Comparison of ENCODE assay signal across 8 cellular contexts in genomic region chr11:125123947-125124633, GRCh38. TPM values are rescaled to one million over a fixed set of nuclear protein-coding genes. Genes with fewer than 3 reads are reported as not detected.
A peak's percentile ranks its signal among the peaks of the same experiment; 100 is the strongest.
DNase-seq lines count a peak whose midpoint lies in the region; ATAC-seq, FAIRE-seq and TF ChIP-seq lines count a peak whose summit lies in the region.

No MANE protein-coding gene starts in this region.

- DNase-seq in AML-193 (lab: John Stamatoyannopoulos, UW), result peak; percentile 85 to 90
- DNase-seq in HK-2 (ENCODE audit: unreplicated experiment), result peak; percentile 19
- peak; percentile 66 for DNase-seq in RKO (ENCODE audit: low spot score)
- peak; percentile 52 for DNase-seq in bronchial epithelial cell (ENCODE audit: low read depth)
- DNase-seq in HepG2 (ENCODE audit: low spot score), result peak; percentile 73
- peak; percentile 74 for DNase-seq in stomach

- no peak overlapping the region for H3K27ac ChIP-seq in HepG2 (ENCODE audit: extremely low read length, insufficient read depth, low read length)
- peak overlapping the region; percentile 40 to 80 (median 52) for H3K27ac ChIP-seq in stomach

- H3K4me1 ChIP-seq in HepG2 (ENCODE audit: insufficient read depth, low read length) (peaks cover 16% of the 10 kb centered on the region), stomach (peaks cover 0 to 12% (median 9%) of the 10 kb centered on the region in 4 donors)

- WGBS in HepG2 (ENCODE audit: low lambda C conversion rate), result 29% methylated on average over 10 of the region's 10 CpGs
- 47 to 65% (median 52%) methylated on average over 10 of the region's 10 CpGs for WGBS in stomach, 5 donors

- H3K4me3 ChIP-seq in bronchial epithelial cell (ENCODE audit: low read depth, low read length) (no peak overlapping the region), HepG2 (replicated peaks in 1 of 3; ENCODE audit: insufficient read depth in 1 of 3, low read depth in 2 of 3, low read length in 3 of 3) (peak overlapping the region; percentile 48 to 55 (median 53); a peak in 5 of 6 replicates), stomach (peak overlapping the region in 2 of 4 donors; percentile 9 to 33)

- H3K9ac ChIP-seq in HepG2 (ENCODE audit: insufficient read depth, low read depth, low read length), result 0 out of 2 replicates have a peak overlapping the region, but pooled peaks have one; percentile 41

- intact Hi-C loops in HepG2 (cut with micrococcal nuclease; ENCODE audit: unreplicated experiment) (loop anchor here (1.0 kb wide), 2 partner anchors 13 to 33 kb away; partner anchors contain the start of gene TMEM218), stomach (cut with DNase I; ENCODE audit: low total_unique reads) (loop anchor here (10.0 kb wide), 1 partner anchor 169 kb away; the partner anchor contains the start of gene CCDC15)

- ATAC-seq in GM18858 (IDR thresholded peaks at IDR 0.05; ENCODE audit: unreplicated experiment) (peak; percentile 60), HepG2 (peak; percentile 99), GM19328 (IDR thresholded peaks at IDR 0.05; ENCODE audit: unreplicated experiment) (no peak)

- TF ChIP-seq RAD21 in HepG2 (CRISPR knock-in tag; IDR thresholded peaks at IDR 0.05), result no peak

- H4K20me1 ChIP-seq in HepG2 (ENCODE audit: insufficient read depth, low read length), result no peaks in the 10 kb centered on the region

- CTCF ChIA-PET in HepG2 (lab: Yijun Ruan, JAX; ENCODE audit: low intra/inter-chr PET ratio, low total read pairs), result interaction anchor here (1.1 to 1.3 kb wide), 3 partner anchors 13 to 162 kb away, joined by 3 to 9 read pairs (median 4); partner anchors contain the start of gene TMEM218

- no peak for TF ChIP-seq POLR2A in HepG2 (IDR thresholded peaks at IDR 0.05; ENCODE audit: insufficient read depth in 1 of 2, low read depth in 2 of 2, low read length in 2 of 2)
- no peak for TF ChIP-seq POLR2A in stomach (IDR thresholded peaks at IDR 0.05)

- peak overlapping the region; percentile 92 for H2AFZ ChIP-seq in HepG2 (ENCODE audit: low read length)

- H3K36me3 ChIP-seq in bronchial epithelial cell (ENCODE audit: control insufficient read depth, insufficient read depth, low read length) (no peaks in the 10 kb centered on the region), HepG2 (replicated peaks in 1 of 2; ENCODE audit: control insufficient read depth in 1 of 2, insufficient read depth in 2 of 2, low read length in 2 of 2) (no peaks in the 10 kb centered on the region), stomach (no peaks in the 10 kb centered on the region)

- peak overlapping the region; percentile 84 for H3K4me2 ChIP-seq in HepG2 (ENCODE audit: low read depth, low read length)

- TF ChIP-seq EP300 in HepG2 (IDR thresholded peaks at IDR 0.05; ENCODE audit: low read depth in 2 of 2, low read length in 2 of 2) (no peak), HepG2 (CRISPR knock-in tag; IDR thresholded peaks at IDR 0.05; ENCODE audit: borderline replicate concordance) (no peak), stomach (IDR thresholded peaks at IDR 0.05) (no peak)

- no peaks in the 10 kb centered on the region for H3K79me2 ChIP-seq in HepG2 (ENCODE audit: insufficient read depth, low read length)

- TF ChIP-seq CTCF in bronchial epithelial cell (IDR thresholded peaks at IDR 0.05; ENCODE audit: insufficient read depth, low read length, severe bottlenecking), result peak; percentile 43
- peak; percentile 75 for TF ChIP-seq CTCF in HepG2 (CRISPR knock-in tag; IDR thresholded peaks at IDR 0.05)
- peak in 5 of 7 experiments; percentile 19 to 65 (median 48) for TF ChIP-seq CTCF in stomach (IDR thresholded peaks at IDR 0.05)

- in situ Hi-C loops in HepG2 (cut with HindIII; ENCODE audit: extremely low pct_ligation_motif_present, low pct_unique_long_range_greater_than_20kb), result no loop called here

- POLR2A ChIA-PET in HepG2 (lab: Yijun Ruan, JAX), result interaction anchor here (0.6 to 2.2 kb wide), 7 partner anchors 10 to 779 kb away, joined by 3 to 36 read pairs (median 9); partner anchors contain the start of genes CCDC15, PUS3 and TMEM218

- FAIRE-seq in bronchial epithelial cell (lab: Jason Lieb, UNC), result no peak
- peak; percentile 91 for FAIRE-seq in HepG2 (lab: Jason Lieb, UNC)

- H3K27me3 ChIP-seq in bronchial epithelial cell (ENCODE audit: control insufficient read depth, insufficient read depth, low read length), result no peaks in the 10 kb centered on the region
- peaks cover 2 to 19% of the 10 kb centered on the region in 2 experiments; a peak in 2 of 5 replicates for H3K27me3 ChIP-seq in HepG2 (ENCODE audit: control insufficient read depth in 1 of 2, insufficient read depth in 2 of 2, low read length in 2 of 2)
- peaks cover 0 to 12% (median 10%) of the 10 kb centered on the region in 3 donors for H3K27me3 ChIP-seq in stomach

- BruUV-seq in HepG2 (replicated peaks; lab: Mats Ljungman, UMichigan), result no TSS peak

- H3K9me3 ChIP-seq in HepG2 (ENCODE audit: low read length) (no peaks in the 10 kb centered on the region), stomach (no peaks in the 10 kb centered on the region)

TF ChIP-seq in HepG2, 621 proteins besides CTCF, POLR2A, EP300 and RAD21 (continues in another document):
- TF ChIP-seq GFI1 (CRISPR knock-in tag; IDR thresholded peaks at IDR 0.05; ENCODE audit: borderline replicate concordance), result no peak
- TF ChIP-seq, protein P1, sequence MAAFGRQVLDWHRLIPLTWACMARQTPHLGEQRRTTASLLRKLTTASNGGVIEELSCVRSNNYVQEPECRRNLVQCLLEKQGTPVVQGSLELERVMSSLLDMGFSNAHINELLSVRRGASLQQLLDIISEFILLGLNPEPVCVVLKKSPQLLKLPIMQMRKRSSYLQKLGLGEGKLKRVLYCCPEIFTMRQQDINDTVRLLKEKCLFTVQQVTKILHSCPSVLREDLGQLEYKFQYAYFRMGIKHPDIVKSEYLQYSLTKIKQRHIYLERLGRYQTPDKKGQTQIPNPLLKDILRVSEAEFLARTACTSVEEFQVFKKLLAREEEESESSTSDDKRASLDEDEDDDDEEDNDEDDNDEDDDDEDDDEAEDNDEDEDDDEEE (CRISPR knock-in tag; IDR thresholded peaks at IDR 0.05), result no peak

RNA-seq across cellular contexts. Expression of gene TMEM218, which starts 12.7 kb away (rescaled TPM):
- total RNA-seq in bronchial epithelial cell, result 28.4 and 29.3 TPM in 2 replicates
- 14.0 and 14.2 TPM in 2 replicates for total RNA-seq in HepG2 (2016; rRNA removed; fragmentation: Illumina TruSeq; extraction: Trizol)
- total RNA-seq in HepG2 (2016; cell fraction: cytosol; rRNA removed; fragmentation: Illumina TruSeq; extraction: Trizol; ENCODE audit: low read depth), result 5.2 and 7.3 TPM in 2 replicates
- total RNA-seq in HepG2 (2016; cell fraction: insoluble cytoplasmic fraction; rRNA removed; fragmentation: Illumina TruSeq; extraction: Trizol), result 14.1 and 16.1 TPM in 2 replicates
- 11.0 and 12.9 TPM in 2 replicates for total RNA-seq in HepG2 (2016; cell fraction: membrane; rRNA removed; fragmentation: Illumina TruSeq; extraction: Trizol)
- 11.0 and 11.8 TPM in 2 replicates for total RNA-seq in HepG2 (2016; cell fraction: nucleus; rRNA removed; fragmentation: Illumina TruSeq; extraction: Trizol)
- 10.0 and 11.8 TPM in 2 replicates for polyA plus RNA-seq in HepG2 (2011; rRNA removed)
- 12.9 and 14.2 TPM in 2 replicates for polyA plus RNA-seq in HepG2 (2011; cell fraction: cytosol; rRNA removed)
- 12.0 TPM in 2 replicates for polyA plus RNA-seq in HepG2 (2011; cell fraction: nucleus; rRNA removed)
- polyA plus RNA-seq in HepG2 (2012), result 8.4 and 10.1 TPM in 2 replicates
- 4.6 and 6.0 TPM in 2 replicates for polyA plus RNA-seq in HepG2 (2016; cell fraction: cytosol; fragmentation: Illumina TruSeq; extraction: Trizol; ENCODE audit: low read depth)
- 12.6 and 16.7 TPM in 2 replicates for polyA plus RNA-seq in HepG2 (2016; cell fraction: insoluble cytoplasmic fraction; fragmentation: Illumina TruSeq; extraction: Trizol; ENCODE audit: low read depth)
- 7.0 and 10.1 TPM in 2 replicates for polyA plus RNA-seq in HepG2 (2016; cell fraction: membrane; fragmentation: Illumina TruSeq; extraction: Trizol; ENCODE audit: low read depth)
- 16.2 and 19.0 TPM in 2 replicates for polyA plus RNA-seq in HepG2 (2016; cell fraction: nucleus; fragmentation: Illumina TruSeq; extraction: Trizol; ENCODE audit: insufficient read depth, low read depth)
- 4.5 and 7.8 TPM in 2 replicates for polyA minus RNA-seq in HepG2 (2011; rRNA and poly(A)+ RNA removed; ENCODE audit: low replicate concordance)
- polyA minus RNA-seq in HepG2 (2011; cell fraction: cytosol; rRNA and poly(A)+ RNA removed), result 2.6 and 3.8 TPM in 2 replicates
- 8.1 and 9.7 TPM in 2 replicates for polyA minus RNA-seq in HepG2 (2011; cell fraction: nucleus; rRNA and poly(A)+ RNA removed)
- 10 to 100 TPM in 2 of 5 donors, 1 to 10 TPM in 2, under 1 TPM in 1; 0.87 to 16.2 (median 8.0) TPM for total RNA-seq in stomach
- 10 to 100 TPM; 16.1 to 21.1 (median 19.2) TPM for polyA plus RNA-seq in stomach

RNA-seq across cellular contexts. Expression of gene PKNOX2, which starts 40.5 kb away (rescaled TPM):
- total RNA-seq in bronchial epithelial cell (under 0.01 TPM in 1 of 2 replicates, not detected in the other), HepG2 (2016; rRNA removed; fragmentation: Illumina TruSeq; extraction: Trizol) (not detected in 2 replicates), stomach (1 to 10 TPM in 4 of 5 donors, not detected in 1; 1.3 to 4.9 (median 2.8) TPM)
- not detected in 2 replicates for total RNA-seq in HepG2 (2016; cell fraction: cytosol; rRNA removed; fragmentation: Illumina TruSeq; extraction: Trizol; ENCODE audit: low read depth)
- total RNA-seq in HepG2 (2016; cell fraction: insoluble cytoplasmic fraction; rRNA removed; fragmentation: Illumina TruSeq; extraction: Trizol), result not detected in 2 replicates
- total RNA-seq in HepG2 (2016; cell fraction: membrane; rRNA removed; fragmentation: Illumina TruSeq; extraction: Trizol), result not detected in 2 replicates
- not detected in 2 replicates for total RNA-seq in HepG2 (2016; cell fraction: nucleus; rRNA removed; fragmentation: Illumina TruSeq; extraction: Trizol)
- polyA plus RNA-seq in HepG2 (2011; rRNA removed) (not detected in 2 replicates), stomach (1 to 10 TPM in 2 of 3 donors, under 1 TPM in 1; 0.83 to 4.3 (median 2.1) TPM)
- polyA plus RNA-seq in HepG2 (2011; cell fraction: cytosol; rRNA removed), result not detected in 2 replicates
- polyA plus RNA-seq in HepG2 (2011; cell fraction: nucleus; rRNA removed), result not detected in 2 replicates
- not detected in 2 replicates for polyA plus RNA-seq in HepG2 (2012)
- not detected in 2 replicates for polyA plus RNA-seq in HepG2 (2016; cell fraction: cytosol; fragmentation: Illumina TruSeq; extraction: Trizol; ENCODE audit: low read depth)
- polyA plus RNA-seq in HepG2 (2016; cell fraction: insoluble cytoplasmic fraction; fragmentation: Illumina TruSeq; extraction: Trizol; ENCODE audit: low read depth), result not detected in 2 replicates
- not detected in 2 replicates for polyA plus RNA-seq in HepG2 (2016; cell fraction: membrane; fragmentation: Illumina TruSeq; extraction: Trizol; ENCODE audit: low read depth)
- polyA plus RNA-seq in HepG2 (2016; cell fraction: nucleus; fragmentation: Illumina TruSeq; extraction: Trizol; ENCODE audit: insufficient read depth, low read depth), result not detected in 2 replicates
- not detected in 2 replicates for polyA minus RNA-seq in HepG2 (2011; rRNA and poly(A)+ RNA removed; ENCODE audit: low replicate concordance)
- polyA minus RNA-seq in HepG2 (2011; cell fraction: cytosol; rRNA and poly(A)+ RNA removed), result not detected in 2 replicates
- not detected in 2 replicates for polyA minus RNA-seq in HepG2 (2011; cell fraction: nucleus; rRNA and poly(A)+ RNA removed)

Comparison
In these comparisons a context has a peak if more than half of its experiments do, and no peak if none do; other contexts are left out.
1. DNase-seq: peak in every context shown above with its lines; median percentile 88 in AML-193; 74 in stomach; 73 in HepG2; 66 in RKO; 52 in bronchial epithelial cell; 19 in HK-2.